In the genomic region with DNA sequence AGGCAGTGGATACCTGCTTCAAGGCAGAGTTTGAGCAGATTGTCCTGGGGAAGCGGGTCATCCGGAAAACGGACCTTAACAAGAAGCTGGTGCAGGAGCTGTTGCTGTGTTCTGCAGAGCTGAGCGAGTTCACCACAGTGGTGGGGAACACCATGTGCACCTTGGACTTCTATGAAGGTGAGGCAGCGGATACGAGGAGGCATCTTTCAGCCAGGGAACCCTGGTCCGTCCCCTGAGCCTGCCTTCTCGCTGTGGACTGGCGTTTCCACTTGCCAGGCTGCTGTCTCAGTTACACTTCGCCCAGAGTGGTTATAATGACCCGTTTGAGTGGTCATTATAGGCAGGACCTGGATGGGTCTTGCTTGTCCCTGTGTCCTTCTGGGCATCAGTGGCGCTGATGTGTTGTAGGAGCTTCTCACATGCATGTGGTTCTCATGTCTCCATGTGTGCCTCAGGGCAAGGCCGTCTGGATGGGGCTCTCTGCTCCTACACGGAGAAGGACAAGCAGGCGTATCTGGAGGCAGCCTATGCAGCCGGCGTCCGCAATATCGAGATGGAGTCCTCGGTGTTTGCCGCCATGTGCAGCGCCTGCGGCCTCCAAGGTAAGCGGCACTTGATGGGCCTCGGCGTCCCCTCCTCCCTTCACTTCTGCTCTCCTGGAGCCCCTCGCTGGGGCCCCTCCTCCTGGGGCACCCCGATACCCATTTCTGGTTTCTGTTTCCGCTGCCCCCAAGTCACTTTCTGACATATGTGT, we compare ENCODE assay signal across 21 cellular contexts. TPM values are rescaled to one million over a fixed set of nuclear protein-coding genes. Genes with fewer than 3 reads are reported as not detected.
DNase-seq lines count a peak whose midpoint lies in the region; ATAC-seq and TF ChIP-seq lines count a peak whose summit lies in the region.
"Had no signal": no experiment of that assay in that cellular context is flagged by ENCODE, and none has a peak within 500 bp of the region (broad histone marks: within the 10 kb centered on the region; RNA-seq: fewer than 3 reads in every experiment).

No MANE protein-coding gene starts in this region.

- intact Hi-C loops in esophagus muscularis mucosa (cut with DNase I), result no loop called here

- H3K36me3 ChIP-seq in esophagus muscularis mucosa, result peaks cover 16 to 72% (median 66%) of the 10 kb centered on the region in 4 donors
- H3K36me3 ChIP-seq: MG63 had no signal

- no peak overlapping the region for H3K27ac ChIP-seq in esophagus muscularis mucosa (replicated peaks in 1 of 4)
- H3K27ac ChIP-seq: A549 had no signal

- H3K9me3 Mint-ChIP-seq in activated T-cell treated with anti-CD3 and anti-CD28 coated beads, Interleukin-2, amount 50 U/mL, for 24 hours, result no peaks in the 10 kb centered on the region
- no peaks in the 10 kb centered on the region for H3K9me3 Mint-ChIP-seq in activated T-cell treated with anti-CD3 and anti-CD28 coated beads, Interleukin-2, amount 50 U/mL, for 4 hours
- no peaks in the 10 kb centered on the region for H3K9me3 Mint-ChIP-seq in osteocyte (ENCODE audit: unreplicated experiment)
- H3K9me3 Mint-ChIP-seq: CD4-positive, CD25-positive, alpha-beta regulatory T cell had no signal

- WGBS in esophagus muscularis mucosa, result 94% methylated on average over 28 of the region's 29 CpGs

- TF ChIP-seq EP300 in esophagus muscularis mucosa (IDR thresholded peaks at IDR 0.05), result no peak

- H3K4me3 Mint-ChIP-seq in activated T-cell treated with anti-CD3 and anti-CD28 coated beads, Interleukin-2, amount 50 U/mL, for 24 hours, result no peak overlapping the region
- no peak overlapping the region for H3K4me3 Mint-ChIP-seq in activated T-cell treated with anti-CD3 and anti-CD28 coated beads, Interleukin-2, amount 50 U/mL, for 4 hours
- H3K4me3 Mint-ChIP-seq in T-helper 17 cell (no peak overlapping the region), osteocyte (ENCODE audit: unreplicated experiment) (no peak overlapping the region)
- H3K4me3 Mint-ChIP-seq: CD4-positive, CD25-positive, alpha-beta regulatory T cell had no signal

- H3K4me3 ChIP-seq in esophagus muscularis mucosa, result no peak overlapping the region
- H3K4me3 ChIP-seq: A549, MG63 had no signal

- DNase-seq in activated T-cell treated with anti-CD3 and anti-CD28 coated beads, Interleukin-2, amount 50 U/mL, for 24 hours, result no peak
- DNase-seq in activated T-cell treated with anti-CD3 and anti-CD28 coated beads, Interleukin-2, amount 50 U/mL, for 4 hours, result no peak
- DNase-seq in T-helper 17 cell (no peak), esophagus muscularis mucosa (ENCODE audit: extremely low spot score) (peak; percentile 85), osteocyte (ENCODE audit: extremely low spot score, unreplicated experiment) (peak; percentile 82), NCI-H774 (lab: John Stamatoyannopoulos, UW) (no peak), Ammon's horn (ENCODE audit: low spot score) (no peak)
- DNase-seq: CD4-positive, CD25-positive, alpha-beta regulatory T cell; COR-L47; DMS79; H7; Kasumi-1; MG63; NCI-H1417; NCI-H1694 treated with DMSO at 0.1 percent for 48 hours; NCI-H2081 treated with DMSO at 0.1 percent for 48 hours; NCI-H2171 treated with DMSO at 0.1 percent for 48 hours; NCI-H524 treated with DMSO at 0.1 percent for 48 hours had no signal

- no peaks in the 10 kb centered on the region for H3K27me3 Mint-ChIP-seq in activated T-cell treated with anti-CD3 and anti-CD28 coated beads, Interleukin-2, amount 50 U/mL, for 24 hours
- H3K27me3 Mint-ChIP-seq in activated T-cell treated with anti-CD3 and anti-CD28 coated beads, Interleukin-2, amount 50 U/mL, for 4 hours (ENCODE audit: low read depth), result no peaks in the 10 kb centered on the region
- H3K27me3 Mint-ChIP-seq in T-helper 17 cell (no peaks in the 10 kb centered on the region), osteocyte (ENCODE audit: unreplicated experiment) (no peaks in the 10 kb centered on the region)
- H3K27me3 Mint-ChIP-seq: CD4-positive, CD25-positive, alpha-beta regulatory T cell had no signal

- H3K36me3 Mint-ChIP-seq in activated T-cell treated with anti-CD3 and anti-CD28 coated beads, Interleukin-2, amount 50 U/mL, for 24 hours (ENCODE audit: low read depth), result peaks cover 76% of the 10 kb centered on the region
- H3K36me3 Mint-ChIP-seq in activated T-cell treated with anti-CD3 and anti-CD28 coated beads, Interleukin-2, amount 50 U/mL, for 4 hours (ENCODE audit: insufficient read depth), result peaks cover 42% of the 10 kb centered on the region
- peaks cover 13% of the 10 kb centered on the region for H3K36me3 Mint-ChIP-seq in T-helper 17 cell (ENCODE audit: low read depth)
- H3K36me3 Mint-ChIP-seq in osteocyte (ENCODE audit: unreplicated experiment), result peaks cover 40% of the 10 kb centered on the region

- no peaks in the 10 kb centered on the region for H3K27me3 ChIP-seq in esophagus muscularis mucosa
- H3K27me3 ChIP-seq: MG63 had no signal

- H3K4me1 ChIP-seq in esophagus muscularis mucosa, result no peaks in the 10 kb centered on the region
- H3K4me1 ChIP-seq: A549 had no signal

- no peak for ATAC-seq in activated T-cell treated with anti-CD3 and anti-CD28 coated beads, Interleukin-2, amount 50 U/mL, for 4 hours
- ATAC-seq in T-helper 17 cell (no peak), HG03135 (IDR thresholded peaks at IDR 0.05; ENCODE audit: unreplicated experiment) (no peak)
- ATAC-seq: A549, Right ventricle myocardium inferior had no signal

- H3K9me3 ChIP-seq in T-helper 17 cell (ENCODE audit: control insufficient read depth, low read length, poor library complexity, severe bottlenecking) (no peaks in the 10 kb centered on the region), esophagus muscularis mucosa (no peaks in the 10 kb centered on the region)
- H3K9me3 ChIP-seq: A549, MG63 had no signal

- TF ChIP-seq CTCF in esophagus muscularis mucosa (IDR thresholded peaks at IDR 0.05) (no peak), osteocyte (IDR thresholded peaks at IDR 0.05) (no peak)

- H3K27ac Mint-ChIP-seq in activated T-cell treated with anti-CD3 and anti-CD28 coated beads, Interleukin-2, amount 50 U/mL, for 24 hours, result peak overlapping the region; percentile 60
- peak overlapping the region; percentile 59 for H3K27ac Mint-ChIP-seq in T-helper 17 cell
- no peak overlapping the region for H3K27ac Mint-ChIP-seq in osteocyte (ENCODE audit: unreplicated experiment)

- H3K4me1 Mint-ChIP-seq in activated T-cell treated with anti-CD3 and anti-CD28 coated beads, Interleukin-2, amount 50 U/mL, for 24 hours (ENCODE audit: low read depth), result peaks cover 15% of the 10 kb centered on the region
- peaks cover 14% of the 10 kb centered on the region for H3K4me1 Mint-ChIP-seq in activated T-cell treated with anti-CD3 and anti-CD28 coated beads, Interleukin-2, amount 50 U/mL, for 4 hours (ENCODE audit: low read depth)
- H3K4me1 Mint-ChIP-seq in T-helper 17 cell (peaks cover 21% of the 10 kb centered on the region), osteocyte (ENCODE audit: unreplicated experiment) (no peaks in the 10 kb centered on the region)

- no peak for TF ChIP-seq POLR2A in esophagus muscularis mucosa (IDR thresholded peaks at IDR 0.05; ENCODE audit: low read depth)

RNA-seq across cellular contexts. Expression of gene UPP1, which starts 18.0 kb away (rescaled TPM):
- total RNA-seq in activated T-cell treated with anti-CD3 and anti-CD28 coated beads, Interleukin-2, amount 50 U/mL, for 4 hours, result 10 to 100 TPM; 25.5 to 45.8 (median 45.1) TPM
- total RNA-seq in T-helper 17 cell, result 10 to 100 TPM; 72.1 to 84.6 TPM
- 10 to 100 TPM in 3 of 4 donors, 1 to 10 TPM in 1; 7.1 to 26.8 (median 10.6) TPM for total RNA-seq in esophagus muscularis mucosa
- 26.8 and 27.3 TPM in 2 replicates for total RNA-seq in osteocyte

Comparison
In these comparisons a context has a peak if more than half of its experiments do, and no peak if none do; other contexts are left out.
1. DNase-seq: peak in esophagus muscularis mucosa (single experiment) and osteocyte (single experiment); none in activated T-cell treated with anti-CD3 and anti-CD28 coated beads, Interleukin-2, amount 50 U/mL, for 24 hours (single experiment), activated T-cell treated with anti-CD3 and anti-CD28 coated beads, Interleukin-2, amount 50 U/mL, for 4 hours (single experiment), T-helper 17 cell (0 of 3), NCI-H774 (single experiment) and Ammon's horn (single experiment).